ENCODE assay signal across 8 cellular contexts in the genomic region with DNA sequence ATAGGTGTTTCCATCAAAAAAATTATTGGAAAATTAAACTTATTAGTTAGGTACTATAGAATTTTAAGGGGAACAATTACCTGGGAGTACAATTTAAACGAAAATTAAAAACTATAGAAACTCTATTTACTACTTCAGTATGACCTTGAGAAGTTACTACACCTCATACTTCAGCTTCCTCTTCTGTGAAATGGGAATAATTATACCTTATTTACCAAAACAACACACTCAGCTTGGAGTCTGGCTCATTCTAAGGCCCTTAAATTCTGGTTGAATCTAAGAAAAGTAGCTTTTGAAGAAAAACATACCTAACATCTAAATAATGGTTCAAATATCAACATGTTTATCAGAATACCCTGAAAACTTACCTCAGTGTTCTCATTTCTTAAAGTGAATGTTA. TPM values are rescaled to one million over a fixed set of nuclear protein-coding genes. Genes with fewer than 3 reads are reported as not detected.
DNase-seq lines count a peak whose midpoint lies in the region; ATAC-seq and TF ChIP-seq lines count a peak whose summit lies in the region.

No MANE protein-coding gene starts in this region.

- TF ChIP-seq CTCF in activated B cell treated with CpG ODN at 0.5 μM for 24 hours (IDR thresholded peaks at IDR 0.05) (no peak), fibroblast of pulmonary artery (IDR thresholded peaks at IDR 0.05; ENCODE audit: low read length, missing control alignments) (no peak)

- intact Hi-C loops in activated CD4-positive, alpha-beta T cell treated with anti-CD3 and anti-CD28 coated beads for 36 hours (cut with DNase I, micrococcal nuclease): loop anchor here (2.0 to 10.0 kb wide), 3 partner anchors 108 to 508 kb away; no protein-coding TSS in a partner anchor
- intact Hi-C loops in activated B cell treated with CpG ODN at 0.5 μM for 24 hours (cut with micrococcal nuclease): loop anchor here (1.0 kb wide), 1 partner anchor 29 kb away; no protein-coding TSS in a partner anchor

- H3K4me3 ChIP-seq in fibroblast of pulmonary artery (replicated peaks; ENCODE audit: low read depth, low read length) (peak overlapping the region; percentile 66), subcutaneous abdominal adipose tissue (ENCODE audit: low read depth in 1 of 5, low read length in 5 of 5) (peak overlapping the region; percentile 31 to 87 (median 41))

- peaks cover 2 to 61% (median 31%) of the 10 kb centered on the region in 5 donors for H3K4me1 ChIP-seq in subcutaneous abdominal adipose tissue (ENCODE audit: control insufficient read depth in 5 of 5, insufficient read depth in 5 of 5, low read length in 5 of 5)

- peak overlapping the region in 3 of 5 donors; percentile 55 to 77 (median 56) for H3K9ac ChIP-seq in subcutaneous abdominal adipose tissue (ENCODE audit: low read length in 5 of 5)

- H3K4me1 Mint-ChIP-seq in activated CD4-positive, alpha-beta T cell treated with anti-CD3 and anti-CD28 coated beads for 36 hours: peaks cover 58% of the 10 kb centered on the region
- H3K4me1 Mint-ChIP-seq in activated B cell treated with CpG ODN at 0.5 μM for 24 hours: peaks cover 60% of the 10 kb centered on the region

- peaks cover 56% of the 10 kb centered on the region for H3K36me3 Mint-ChIP-seq in activated CD4-positive, alpha-beta T cell treated with anti-CD3 and anti-CD28 coated beads for 36 hours (ENCODE audit: low read depth)
- H3K36me3 Mint-ChIP-seq in activated B cell treated with CpG ODN at 0.5 μM for 24 hours (ENCODE audit: low read depth): peaks cover 59% of the 10 kb centered on the region

- H3K9me3 Mint-ChIP-seq in activated CD4-positive, alpha-beta T cell treated with anti-CD3 and anti-CD28 coated beads for 36 hours (ENCODE audit: low read depth): no peaks in the 10 kb centered on the region
- H3K9me3 Mint-ChIP-seq in activated B cell treated with CpG ODN at 0.5 μM for 24 hours: no peaks in the 10 kb centered on the region

- peak overlapping the region; percentile 97 for H3K4me3 Mint-ChIP-seq in activated CD4-positive, alpha-beta T cell treated with anti-CD3 and anti-CD28 coated beads for 36 hours
- peak overlapping the region; percentile 97 for H3K4me3 Mint-ChIP-seq in activated B cell treated with CpG ODN at 0.5 μM for 24 hours

- no peak for ATAC-seq in activated CD4-positive, alpha-beta T cell treated with anti-CD3 and anti-CD28 coated beads for 36 hours
- ATAC-seq in activated B cell treated with CpG ODN at 0.5 μM for 24 hours (ENCODE audit: low read depth): no peak
- no peak for ATAC-seq in HG03135 (IDR thresholded peaks at IDR 0.05; ENCODE audit: unreplicated experiment)

- DNase-seq in activated CD4-positive, alpha-beta T cell treated with anti-CD3 and anti-CD28 coated beads for 36 hours: no peak
- DNase-seq in activated CD4-positive, alpha-beta T cell treated with anti-CD3 and anti-CD28 coated beads for 1 hour: no peak
- DNase-seq in activated B cell treated with CpG ODN at 0.5 μM for 24 hours (no peak), fibroblast of pulmonary artery (ENCODE audit: low read depth) (no peak), nucleus accumbens (lab: John Stamatoyannopoulos, UW) (no peak), midbrain (lab: John Stamatoyannopoulos, UW) (no peak)

- no peaks in the 10 kb centered on the region for H3K9me3 ChIP-seq in subcutaneous abdominal adipose tissue (ENCODE audit: control insufficient read depth in 5 of 5, low read length in 5 of 5)

- CTCF ChIA-PET in activated CD4-positive, alpha-beta T cell treated with anti-CD3 and anti-CD28 coated beads for 36 hours (lab: Charles Lee): interaction anchor here (1.0 to 2.8 kb wide), 4 partner anchors 11 to 114 kb away, joined by 3 to 8 read pairs (median 6); no protein-coding TSS in a partner anchor
- CTCF ChIA-PET in activated B cell treated with CpG ODN at 0.5 μM for 24 hours (lab: Charles Lee): interaction anchor here (1.0 to 1.6 kb wide), 3 partner anchors 17 to 126 kb away, joined by 3 to 5 read pairs (median 4); no protein-coding TSS in a partner anchor

- no peaks in the 10 kb centered on the region for H3K27me3 Mint-ChIP-seq in activated CD4-positive, alpha-beta T cell treated with anti-CD3 and anti-CD28 coated beads for 36 hours
- no peaks in the 10 kb centered on the region for H3K27me3 Mint-ChIP-seq in activated B cell treated with CpG ODN at 0.5 μM for 24 hours

- peak overlapping the region; percentile 98 for H3K27ac ChIP-seq in subcutaneous abdominal adipose tissue (ENCODE audit: low read depth, low read length)

- POLR2A ChIA-PET in activated CD4-positive, alpha-beta T cell treated with anti-CD3 and anti-CD28 coated beads for 36 hours (lab: Charles Lee): interaction anchor here (0.6 to 1.6 kb wide), 6 partner anchors 8 to 567 kb away, joined by 3 to 24 read pairs (median 4); no protein-coding TSS in a partner anchor
- POLR2A ChIA-PET in activated B cell treated with CpG ODN at 0.5 μM for 24 hours (lab: Charles Lee): interaction anchor here (1.0 to 7.9 kb wide), 5 partner anchors 14 to 111 kb away, joined by 4 to 380 read pairs (median 62); no protein-coding TSS in a partner anchor

- H3K36me3 ChIP-seq in subcutaneous abdominal adipose tissue (ENCODE audit: control insufficient read depth in 5 of 5, insufficient read depth in 5 of 5, low read length in 5 of 5): peaks cover 14 to 35% (median 29%) of the 10 kb centered on the region in 5 donors

- H3K27me3 ChIP-seq in subcutaneous abdominal adipose tissue (ENCODE audit: control insufficient read depth in 5 of 5, insufficient read depth in 4 of 5, low read length in 5 of 5): no peaks in the 10 kb centered on the region

- H3K27ac Mint-ChIP-seq in activated CD4-positive, alpha-beta T cell treated with anti-CD3 and anti-CD28 coated beads for 36 hours: peak overlapping the region; percentile 99
- peak overlapping the region; percentile 99 for H3K27ac Mint-ChIP-seq in activated B cell treated with CpG ODN at 0.5 μM for 24 hours

RNA-seq across cellular contexts. Expression of a gene that starts 2.7 kb away (rescaled TPM):
- 10 to 100 TPM; 52.4 to 53.9 TPM for total RNA-seq in activated CD4-positive, alpha-beta T cell treated with anti-CD3 and anti-CD28 coated beads for 36 hours
- total RNA-seq in activated B cell treated with CpG ODN at 0.5 μM for 24 hours: 69.6 and 86.0 TPM in 2 replicates
